Comparison of ENCODE assay signal across 8 cellular contexts in the genomic region with DNA sequence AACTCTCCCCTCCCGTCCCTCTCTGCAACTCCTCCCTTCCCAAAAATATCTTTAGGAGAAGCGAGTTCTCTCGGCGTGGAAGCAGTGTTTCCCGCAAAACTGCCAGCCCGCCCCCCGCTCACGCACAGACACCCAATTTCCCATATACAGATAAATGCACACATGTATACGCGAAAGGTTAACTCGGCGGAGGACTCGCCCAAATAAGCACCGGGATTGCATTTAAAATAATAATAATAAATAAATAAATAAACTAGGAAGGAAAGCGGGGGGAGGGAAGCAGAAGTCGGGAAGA.
DNase-seq lines count a peak whose midpoint lies in the region; ATAC-seq and TF ChIP-seq lines count a peak whose summit lies in the region.

No MANE protein-coding gene starts in this region.

- H3K9ac ChIP-seq in H9 (ENCODE audit: extremely low read depth, insufficient read length, low read length) (no peak overlapping the region), smooth muscle cell (ENCODE audit: low read depth) (no peak overlapping the region)

- H3T11ph ChIP-seq in H9 (ENCODE audit: low read length), result no peak overlapping the region

- no peak overlapping the region for H4K5ac ChIP-seq in H9 (ENCODE audit: insufficient read length, low read depth, low read length)

- peaks cover 24% of the 10 kb centered on the region for H3K23me2 ChIP-seq in H9 (ENCODE audit: insufficient read length, low read depth, low read length, poor library complexity, severe bottlenecking)

- no peaks in the 10 kb centered on the region for H3K79me2 ChIP-seq in H9 (ENCODE audit: insufficient read depth, low read length)
- no peaks in the 10 kb centered on the region for H3K79me2 ChIP-seq in smooth muscle cell (ENCODE audit: low read depth)

- H3F3A ChIP-seq in smooth muscle cell (ENCODE audit: low read depth), result peaks cover 44% of the 10 kb centered on the region

- no peaks in the 10 kb centered on the region for H3K79me1 ChIP-seq in H9 (ENCODE audit: insufficient read depth, low read depth, low read length, poor library complexity, severe bottlenecking)

- no peak overlapping the region; a peak in 1 of 7 replicates for H3K27ac Mint-ChIP-seq in H9
- no peak overlapping the region for H3K27ac Mint-ChIP-seq in activated T-cell treated with anti-CD3 and anti-CD28 coated beads, Interleukin-2, amount 50 U/mL, for 72 hours

- H3K4me1 ChIP-seq in H9 (ENCODE audit: insufficient read depth, low read length) (no peaks in the 10 kb centered on the region), iPS DF 6.9 (ENCODE audit: control insufficient read depth, insufficient read depth, low read length) (no peaks in the 10 kb centered on the region), smooth muscle cell (ENCODE audit: low read depth) (peaks cover 22% of the 10 kb centered on the region)

- peaks cover 18 to 22% of the 10 kb centered on the region in 2 experiments for H3K4me1 Mint-ChIP-seq in H9
- peaks cover 33% of the 10 kb centered on the region for H3K4me1 Mint-ChIP-seq in activated T-cell treated with anti-CD3 and anti-CD28 coated beads, Interleukin-2, amount 50 U/mL, for 72 hours (ENCODE audit: low read depth)

- no peak overlapping the region for H3K23ac ChIP-seq in H9 (ENCODE audit: insufficient read length, low read depth, low read length)

- no peak for ATAC-seq in activated T-cell treated with anti-CD3 and anti-CD28 coated beads, Interleukin-2, amount 50 U/mL, for 72 hours (replicated peaks in 1 of 2)
- ATAC-seq in HG03460 (IDR thresholded peaks at IDR 0.05; ENCODE audit: unreplicated experiment), result no peak

- H3K14ac ChIP-seq in H9 (ENCODE audit: insufficient read depth, low read length), result no peak overlapping the region

- WGBS in H9 (ENCODE audit: extremely low coverage, insufficient read length, low lambda C conversion rate), result no CpG with 5 or more reads among the region's 16 CpGs
- no CpG with 5 or more reads among the region's 16 CpGs for WGBS in iPS DF 6.9 (ENCODE audit: insufficient coverage, insufficient read length)
- WGBS in smooth muscle cell (ENCODE audit: low lambda C conversion rate), result under 1% methylated on average over 16 of the region's 16 CpGs

- H2BK12ac ChIP-seq in H9 (ENCODE audit: insufficient read length, low read depth, low read length), result no peak overlapping the region

- H3K18ac ChIP-seq in H9 (ENCODE audit: insufficient read length, low read depth, low read length), result no peak overlapping the region

- H3K9me3 ChIP-seq in H9 (ENCODE audit: control insufficient read depth, low read depth, low read length), result no peaks in the 10 kb centered on the region
- H3K9me3 ChIP-seq in iPS DF 6.9 (ENCODE audit: control insufficient read depth, insufficient read depth, low read length), result no peaks in the 10 kb centered on the region
- no peaks in the 10 kb centered on the region for H3K9me3 ChIP-seq in smooth muscle cell (replicated peaks; ENCODE audit: low read depth)

- H3K4ac ChIP-seq in H9 (ENCODE audit: low read depth, low read length), result no peak overlapping the region

- no peak overlapping the region for H2BK20ac ChIP-seq in H9 (ENCODE audit: low read depth, low read length, poor library complexity, severe bottlenecking)

- H2BK5ac ChIP-seq in H9 (ENCODE audit: insufficient read length, low read length), result no peak overlapping the region

- no peak for TF ChIP-seq CTCF in H9 (conservative IDR thresholded peaks at IDR 0.05)
- TF ChIP-seq CTCF in smooth muscle cell (IDR thresholded peaks at IDR 0.05; ENCODE audit: borderline replicate concordance, insufficient read depth, poor library complexity, severe bottlenecking), result no peak

- DNase-seq in H9 (no peak), iPS DF 6.9 (ENCODE audit: low read depth, low spot score) (no peak), smooth muscle cell (lab: John Stamatoyannopoulos, UW; ENCODE audit: unreplicated experiment) (no peak), SW 1271 (lab: John Stamatoyannopoulos, UW) (no peak), cerebellar cortex (ENCODE audit: low spot score) (no peak), GF-D8 (lab: John Stamatoyannopoulos, UW) (no peak)
- no peak for DNase-seq in activated T-cell treated with anti-CD3 and anti-CD28 coated beads, Interleukin-2, amount 50 U/mL, for 72 hours

- H2AFZ ChIP-seq in H9 (ENCODE audit: low read length) (no peak overlapping the region), smooth muscle cell (ENCODE audit: low read depth) (no peak overlapping the region)

- H4K91ac ChIP-seq in H9 (ENCODE audit: insufficient read length, low read depth, low read length), result no peak overlapping the region

- H3K4me3 ChIP-seq in iPS DF 6.9 (ENCODE audit: low read length) (peak overlapping the region; percentile 65; the same call in 1 of the 2 replicates), smooth muscle cell (peak overlapping the region; percentile 66)

- H3K4me3 Mint-ChIP-seq in H9, result peak overlapping the region; percentile 72 to 90
- peak overlapping the region; percentile 89 to 93 for H3K4me3 Mint-ChIP-seq in activated T-cell treated with anti-CD3 and anti-CD28 coated beads, Interleukin-2, amount 50 U/mL, for 72 hours

- H3K9me3 Mint-ChIP-seq in H9, result no peaks in the 10 kb centered on the region; a peak in 1 of 5 replicates
- H3K9me3 Mint-ChIP-seq in activated T-cell treated with anti-CD3 and anti-CD28 coated beads, Interleukin-2, amount 50 U/mL, for 72 hours, result no peaks in the 10 kb centered on the region

- H4K20me1 ChIP-seq in H9 (ENCODE audit: control insufficient read depth, insufficient read depth, insufficient read length) (no peaks in the 10 kb centered on the region), smooth muscle cell (ENCODE audit: low read depth) (no peaks in the 10 kb centered on the region)

- no peaks in the 10 kb centered on the region; the same call in 1 of the 2 replicates for H3K27me3 ChIP-seq in H9 (ENCODE audit: insufficient read depth, low read length)
- peaks cover 8% of the 10 kb centered on the region for H3K27me3 ChIP-seq in iPS DF 6.9 (ENCODE audit: control insufficient read depth, insufficient read depth, low read length)
- no peaks in the 10 kb centered on the region for H3K27me3 ChIP-seq in smooth muscle cell (ENCODE audit: low read depth)

- no peak overlapping the region for H2BK15ac ChIP-seq in H9 (ENCODE audit: low read depth, low read length)

- H3K27me3 Mint-ChIP-seq in H9 (ENCODE audit: low read depth), result peaks cover 54% of the 10 kb centered on the region
- no peaks in the 10 kb centered on the region for H3K27me3 Mint-ChIP-seq in activated T-cell treated with anti-CD3 and anti-CD28 coated beads, Interleukin-2, amount 50 U/mL, for 72 hours (ENCODE audit: low read depth)

- H2AK5ac ChIP-seq in H9 (ENCODE audit: insufficient read length, low read length), result no peak overlapping the region

- H3K36me3 ChIP-seq in iPS DF 6.9 (ENCODE audit: control insufficient read depth, insufficient read depth, low read length) (no peaks in the 10 kb centered on the region), smooth muscle cell (ENCODE audit: low read depth) (no peaks in the 10 kb centered on the region)

- no peaks in the 10 kb centered on the region; a peak in 1 of 7 replicates for H3K36me3 Mint-ChIP-seq in H9 (ENCODE audit: insufficient read depth in 1 of 3, low read depth in 3 of 3)
- peaks cover 2 to 4% of the 10 kb centered on the region in 2 donors for H3K36me3 Mint-ChIP-seq in activated T-cell treated with anti-CD3 and anti-CD28 coated beads, Interleukin-2, amount 50 U/mL, for 72 hours (ENCODE audit: insufficient read depth in 2 of 2)

- H4K8ac ChIP-seq in H9 (replicated peaks; ENCODE audit: insufficient read length, low read depth, low read length), result no peak overlapping the region

- H3K27ac ChIP-seq in H9 (ENCODE audit: insufficient read length, low read depth, low read length) (no peak overlapping the region), iPS DF 6.9 (ENCODE audit: low read length) (no peak overlapping the region), smooth muscle cell (ENCODE audit: low read depth) (no peak overlapping the region)

- H3K4me2 ChIP-seq in H9 (ENCODE audit: insufficient read depth, insufficient read length, low read length), result peak overlapping the region; percentile 32
- peak overlapping the region; percentile 97 for H3K4me2 ChIP-seq in smooth muscle cell

- H3K56ac ChIP-seq in H9 (ENCODE audit: insufficient read length, low read depth, low read length), result no peak overlapping the region

- H2BK120ac ChIP-seq in H9 (ENCODE audit: low read depth, low read length, poor library complexity, severe bottlenecking), result no peak overlapping the region
